Comparison of ENCODE assay signal across 22 cellular contexts in the genomic region with DNA sequence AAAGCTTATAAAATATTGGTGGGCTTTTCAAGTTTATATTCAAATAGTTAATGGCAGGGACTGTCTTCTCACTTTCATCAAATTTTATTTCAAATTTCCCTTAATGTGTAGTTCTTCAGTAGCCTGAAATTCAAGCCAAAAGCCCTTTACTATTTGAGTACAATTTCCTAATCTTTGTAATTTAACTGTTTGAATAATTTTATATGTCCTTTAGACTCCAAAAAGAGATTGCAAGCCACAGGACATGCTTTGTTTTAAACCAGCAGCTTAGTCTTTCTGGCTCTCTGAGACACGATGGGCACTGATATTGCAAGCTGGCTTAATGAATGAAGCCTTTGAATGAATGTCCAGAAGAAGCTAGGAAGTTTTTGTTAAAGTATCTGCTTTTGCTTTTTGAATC.
"Had no signal": no experiment of that assay in that cellular context is flagged by ENCODE, and none has a peak within 500 bp of the region (broad histone marks: within the 10 kb centered on the region; RNA-seq: fewer than 3 reads in every experiment).

No MANE protein-coding gene starts in this region.

- H3K9me3 ChIP-seq: esophagus muscularis mucosa, gastroesophageal sphincter, mucosa of descending colon, neutrophil, pancreas had no signal

- H3K4me3 ChIP-seq: cardiac muscle cell, esophagus muscularis mucosa, gastroesophageal sphincter, mucosa of descending colon, pancreas had no signal

- H3K27ac ChIP-seq: cardiac muscle cell, esophagus muscularis mucosa, gastroesophageal sphincter, neutrophil, pancreas had no signal

- ATAC-seq: activated CD8-positive, alpha-beta T cell treated with anti-CD3 and anti-CD28 coated beads for 36 hours; gastroesophageal sphincter; left ventricle myocardium superior; mucosa of descending colon; pancreas had no signal

- H3K27me3 ChIP-seq: cardiac muscle cell, esophagus muscularis mucosa, gastroesophageal sphincter, neutrophil, pancreas had no signal

- H3K36me3 ChIP-seq: cardiac muscle cell, esophagus muscularis mucosa, gastroesophageal sphincter, neutrophil, pancreas had no signal

- DNase-seq: activated CD4-positive, alpha-beta T cell treated with anti-CD3 and anti-CD28 coated beads for 48 hours; activated CD4-positive, CD25-positive, alpha-beta regulatory T cell; activated CD8-positive, alpha-beta T cell treated with anti-CD3 and anti-CD28 coated beads for 36 hours; activated naive CD4-positive, alpha-beta T cell treated with Interleukin-2 at 50 U/mL for 16 hours; activated naive CD8-positive, alpha-beta T cell treated with anti-CD3 and anti-CD28 coated beads, Interleukin-2, amount 10 ng/mL, durations not matched to agents 7 days and 5 days; activated T-cell treated with anti-CD3 and anti-CD28 coated beads, Interleukin-2, amount 50 U/mL, for 24 hours; amygdala; effector CD8-positive, alpha-beta T cell; immature natural killer cell; kidney glomerular epithelial cell; left ventricle myocardium superior; mucosa of descending colon; naive B cell; pancreas; stimulated activated CD4-positive, alpha-beta T cell treated with anti-CD3 and anti-CD28 coated beads, Interleukin-12 subunit alpha, Interleukin-12 subunit beta, amount 100 ng/mL, for 4 hours; stimulated activated CD4-positive, alpha-beta T cell treated with anti-CD3 and anti-CD28 coated beads, Interleukin-1b, Interleukin-23, amount 100 ng/mL, for 48 hours; stimulated activated CD8-positive, alpha-beta memory T cell treated with anti-CD3 and anti-CD28 coated beads, Interleukin-4, amount 100 ng/mL, for 48 hours; stimulated activated naive CD4-positive, alpha-beta T cell had no signal
